In the genomic region with DNA sequence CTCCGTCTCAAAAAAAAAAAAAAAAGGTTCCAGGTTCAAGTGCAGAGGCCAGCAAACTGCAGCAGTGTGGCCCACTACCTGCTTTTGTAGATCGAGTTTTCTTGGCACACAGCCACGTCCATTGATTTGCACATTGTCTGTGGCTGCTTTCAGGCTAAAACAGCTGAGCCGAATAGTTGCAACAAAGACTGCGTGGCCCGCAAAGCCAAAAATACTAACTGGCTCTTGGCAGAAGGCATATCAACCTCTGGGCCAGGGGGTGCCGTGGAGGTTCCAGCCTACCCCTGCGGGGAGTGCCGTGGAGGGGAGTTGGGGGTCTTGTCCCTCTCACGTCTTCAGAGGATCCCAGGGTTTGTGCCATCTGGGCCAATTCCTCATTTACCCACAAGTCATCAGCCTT, we compare ENCODE assay signal across 21 cellular contexts.
DNase-seq lines count a peak whose midpoint lies in the region; ATAC-seq and TF ChIP-seq lines count a peak whose summit lies in the region.
"Had no signal": no experiment of that assay in that cellular context is flagged by ENCODE, and none has a peak within 500 bp of the region (broad histone marks: within the 10 kb centered on the region; RNA-seq: fewer than 3 reads in every experiment).

No MANE protein-coding gene starts in this region.

- H3K27me3 ChIP-seq in osteoblast (ENCODE audit: insufficient read depth, low read length): no peaks in the 10 kb centered on the region
- H3K27me3 ChIP-seq in vagina: no peaks in the 10 kb centered on the region
- H3K27me3 ChIP-seq in Karpas-422 (ENCODE audit: low read length): no peaks in the 10 kb centered on the region
- H3K27me3 ChIP-seq in breast epithelium: peaks cover 0 to 16% of the 10 kb centered on the region in 2 donors

- no peaks in the 10 kb centered on the region for H3K9me2 ChIP-seq in Karpas-422 (replicated peaks; ENCODE audit: insufficient read depth, low read length)

- H3K4me2 ChIP-seq in osteoblast (ENCODE audit: insufficient read depth, low read length) (no peak overlapping the region), Karpas-422 (ENCODE audit: low read depth, low read length, poor library complexity, severe bottlenecking) (no peak overlapping the region)
- H3K4me2 ChIP-seq: GM23338, KMS-11 had no signal

- H3K27ac ChIP-seq in osteoblast (ENCODE audit: low read depth, low read length) (no peak overlapping the region), vagina (no peak overlapping the region), Karpas-422 (ENCODE audit: low read length) (no peak overlapping the region), breast epithelium (no peak overlapping the region)
- H3K27ac ChIP-seq: C4-2B, KMS-11, RWPE1 had no signal

- H3K9me3 ChIP-seq in osteoblast (ENCODE audit: low read depth, low read length): no peaks in the 10 kb centered on the region
- no peaks in the 10 kb centered on the region for H3K9me3 ChIP-seq in vagina
- no peaks in the 10 kb centered on the region for H3K9me3 ChIP-seq in Karpas-422 (ENCODE audit: low read length)
- H3K9me3 ChIP-seq in breast epithelium: no peaks in the 10 kb centered on the region

- H3K36me3 ChIP-seq in osteoblast (ENCODE audit: insufficient read depth, low read length) (no peaks in the 10 kb centered on the region), vagina (no peaks in the 10 kb centered on the region), Karpas-422 (ENCODE audit: insufficient read depth, low read length) (no peaks in the 10 kb centered on the region), breast epithelium (no peaks in the 10 kb centered on the region)

- H2AFZ ChIP-seq in osteoblast (ENCODE audit: low read length) (no peak overlapping the region), Karpas-422 (ENCODE audit: low read length) (no peak overlapping the region)
- H2AFZ ChIP-seq: GM23338 had no signal

- TF ChIP-seq POLR2A in vagina (IDR thresholded peaks at IDR 0.05) (no peak), breast epithelium (IDR thresholded peaks at IDR 0.05) (no peak)

- ATAC-seq in Right ventricle myocardium superior (ENCODE audit: poor library complexity) (no peak), Right ventricle myocardium inferior (no peak)
- ATAC-seq: GM23338, SK-N-SH treated with all-trans-retinoic acid at 6 μM for 48 hours had no signal

- H3K4me3 ChIP-seq in osteoblast (ENCODE audit: insufficient read depth, low read length) (no peak overlapping the region), vagina (no peak overlapping the region), Karpas-422 (ENCODE audit: low read length) (no peak overlapping the region), breast epithelium (no peak overlapping the region)
- H3K4me3 ChIP-seq: GM23338 had no signal

- intact Hi-C loops in Right ventricle myocardium superior (cut with DNase I): no loop called here
- intact Hi-C loops in Right ventricle myocardium inferior (cut with DNase I): no loop called here
- intact Hi-C loops in vagina (cut with DNase I): no loop called here
- intact Hi-C loops in breast epithelium (cut with DNase I; ENCODE audit: low total_unique reads): no loop called here

- peak; percentile 23 for DNase-seq in NCI-H748 (lab: John Stamatoyannopoulos, UW; ENCODE audit: unreplicated experiment)
- no peak for DNase-seq in NCI-H748 treated with DMSO at 0.1 percent for 48 hours (lab: John Stamatoyannopoulos, UW)
- DNase-seq in Right ventricle myocardium superior: peak; percentile 12
- no peak for DNase-seq in Right ventricle myocardium inferior (ENCODE audit: missing footprints)
- DNase-seq in osteoblast (ENCODE audit: insufficient read length, low spot score, missing footprints): peak; percentile 47
- peak; percentile 34 to 49 for DNase-seq in vagina (ENCODE audit: extremely low spot score in 2 of 2)
- DNase-seq in Karpas-422: no peak
- DNase-seq in breast epithelium (ENCODE audit: low spot score in 2 of 2): no peak
- DNase-seq: 8988T; CD8-positive, alpha-beta memory T cell; HCEC 1CT; NCI-H1105 treated with DMSO at 0.1 percent for 48 hours; NCI-H2029 treated with DMSO at 0.1 percent for 48 hours; NCI-H2171 treated with DMSO at 0.1 percent for 48 hours; NCI-H524 treated with DMSO at 0.1 percent for 48 hours; NK-92 treated with Interleukin-12 subunit alpha and Interleukin-12 subunit beta, amount 100 ng/mL, for 24 hours had no signal

- TF ChIP-seq CTCF in osteoblast (IDR thresholded peaks at IDR 0.05; ENCODE audit: extremely low read depth, low read depth, low read length) (no peak), vagina (IDR thresholded peaks at IDR 0.05) (no peak), breast epithelium (IDR thresholded peaks at IDR 0.05) (no peak)

- H4K20me1 ChIP-seq in osteoblast (ENCODE audit: insufficient read depth, low read length) (no peaks in the 10 kb centered on the region), Karpas-422 (ENCODE audit: insufficient read depth, low read depth, low read length) (no peaks in the 10 kb centered on the region)

- no peaks in the 10 kb centered on the region for H3K4me1 ChIP-seq in osteoblast (ENCODE audit: insufficient read depth, low read length)
- no peaks in the 10 kb centered on the region for H3K4me1 ChIP-seq in vagina
- no peaks in the 10 kb centered on the region for H3K4me1 ChIP-seq in Karpas-422 (ENCODE audit: low read length)
- no peaks in the 10 kb centered on the region for H3K4me1 ChIP-seq in breast epithelium

- H3K9ac ChIP-seq in Karpas-422 (ENCODE audit: low read length): no peak overlapping the region
- H3K9ac ChIP-seq: KMS-11 had no signal

- H3K79me2 ChIP-seq in osteoblast (ENCODE audit: insufficient read depth, low read length) (no peaks in the 10 kb centered on the region), Karpas-422 (ENCODE audit: low read length) (no peaks in the 10 kb centered on the region)

Comparison
In these comparisons a context has a peak if more than half of its experiments do, and no peak if none do; other contexts are left out.
1. DNase-seq: peak in NCI-H748 (single experiment), Right ventricle myocardium superior (single experiment), osteoblast (single experiment) and vagina (2 of 2); none in NCI-H748 treated with DMSO at 0.1 percent for 48 hours (single experiment), Right ventricle myocardium inferior (single experiment), Karpas-422 (single experiment) and breast epithelium (0 of 2).